Comparison of ENCODE assay signal across 8 cellular contexts in genomic region chr16:75305364-75306101, GRCh38. TPM values are rescaled to one million over a fixed set of nuclear protein-coding genes. Genes with fewer than 3 reads are reported as not detected.
DNase-seq lines count a peak whose midpoint lies in the region; ATAC-seq and TF ChIP-seq lines count a peak whose summit lies in the region.

No MANE protein-coding gene starts in this region.

- H3K27ac ChIP-seq in sigmoid colon = peak overlapping the region; percentile 77 to 86 (median 80)

- WGBS in sigmoid colon, 2 donors = 14 to 44% methylated on average over 8 of the region's 8 CpGs

- H3K36me3 ChIP-seq in sigmoid colon = peaks cover 0 to 14% (median 7%) of the 10 kb centered on the region in 4 donors

- no peak overlapping the region for H3K4me3 ChIP-seq in sigmoid colon

- H3K9me3 Mint-ChIP-seq in glutamatergic neuron (ENCODE audit: unreplicated experiment) = no peaks in the 10 kb centered on the region

- peaks cover 12% of the 10 kb centered on the region for H3K4me1 Mint-ChIP-seq in glutamatergic neuron (ENCODE audit: low read depth, unreplicated experiment)

- no peak overlapping the region for H3K4me3 Mint-ChIP-seq in glutamatergic neuron (ENCODE audit: unreplicated experiment)

- TF ChIP-seq CTCF in glutamatergic neuron (IDR thresholded peaks at IDR 0.05; ENCODE audit: partially characterized antibody, unreplicated experiment) (no peak), sigmoid colon (IDR thresholded peaks at IDR 0.05) (no peak)

- H3K27me3 Mint-ChIP-seq in glutamatergic neuron (ENCODE audit: unreplicated experiment) = peaks cover 2% of the 10 kb centered on the region

- H3K36me3 Mint-ChIP-seq in glutamatergic neuron (ENCODE audit: unreplicated experiment) = no peaks in the 10 kb centered on the region

- TF ChIP-seq EP300 in sigmoid colon (IDR thresholded peaks at IDR 0.05) = peak in 2 of 4 donors; percentile 58 to 59

- H3K9me3 ChIP-seq in sigmoid colon = no peaks in the 10 kb centered on the region

- H3K4me1 ChIP-seq in sigmoid colon = peaks cover 0 to 28% (median 24%) of the 10 kb centered on the region in 4 donors

- TF ChIP-seq POLR2A in sigmoid colon (IDR thresholded peaks at IDR 0.05) = no peak

- peak; percentile 89 for ATAC-seq in HG03060 (IDR thresholded peaks at IDR 0.05; ENCODE audit: low read depth, unreplicated experiment)
- ATAC-seq in HG02588 (IDR thresholded peaks at IDR 0.05; ENCODE audit: unreplicated experiment) = no peak

- no peaks in the 10 kb centered on the region for H3K27me3 ChIP-seq in sigmoid colon

- intact Hi-C loops in sigmoid colon (cut with DNase I) = loop anchor here (1.0 to 5.0 kb wide), 2 partner anchors 37 to 52 kb away; no protein-coding TSS in a partner anchor

- peak overlapping the region; percentile 25 for H3K27ac Mint-ChIP-seq in glutamatergic neuron (ENCODE audit: unreplicated experiment)

- DNase-seq in NK-92 treated with Interleukin-12 subunit alpha and Interleukin-12 subunit beta, amount 100 ng/mL, for 24 hours (lab: John Stamatoyannopoulos, UW) = peak; percentile 19
- DNase-seq in NK-92 (lab: John Stamatoyannopoulos, UW; ENCODE audit: unreplicated experiment) (no peak), NCI-H345 treated with DMSO at 0.1 percent for 48 hours (lab: John Stamatoyannopoulos, UW; ENCODE audit: unreplicated experiment) (peak; percentile 46), glutamatergic neuron (no peak), sigmoid colon (peak; percentile 90)
- DNase-seq in activated T-helper 9 cell treated with anti-CD3 and anti-CD28 coated beads, Interleukin-2, amount 50 U/mL, for 16 hours (ENCODE audit: low read depth) = peak; percentile 13

RNA-seq across cellular contexts. Expression of gene BCAR1, which starts 54.1 kb away (rescaled TPM):
- total RNA-seq in glutamatergic neuron (ENCODE audit: unreplicated experiment) (212 TPM), sigmoid colon (10 to 100 TPM; 21.7 to 42.9 (median 32.4) TPM)
- 10 to 100 TPM; 45.0 to 82.3 (median 72.6) TPM for polyA plus RNA-seq in sigmoid colon

Comparison
In these comparisons a context has a peak if more than half of its experiments do, and no peak if none do; other contexts are left out.
1. DNase-seq: peak in NK-92 treated with Interleukin-12 subunit alpha and Interleukin-12 subunit beta, amount 100 ng/mL, for 24 hours (single experiment), NCI-H345 treated with DMSO at 0.1 percent for 48 hours (single experiment), activated T-helper 9 cell treated with anti-CD3 and anti-CD28 coated beads, Interleukin-2, amount 50 U/mL, for 16 hours (single experiment) and sigmoid colon (single experiment); none in NK-92 (single experiment) and glutamatergic neuron (single experiment).